22 cellular contexts compared by ENCODE assay signal in genomic region chr5:107955321-107955720, GRCh38.
"Had no signal": no experiment of that assay in that cellular context is flagged by ENCODE, and none has a peak within 500 bp of the region (broad histone marks: within the 10 kb centered on the region; RNA-seq: fewer than 3 reads in every experiment).

No MANE protein-coding gene starts in this region.

- DNase-seq: activated CD4-positive, alpha-beta T cell treated with anti-CD3 and anti-CD28 coated beads for 48 hours; activated CD4-positive, alpha-beta T cell treated with anti-CD3 and anti-CD28 coated beads, Interleukin-2, amount 50 U/mL, for 4 hours; activated CD4-positive, CD25-positive, alpha-beta regulatory T cell treated with anti-CD3 and anti-CD28 coated beads, Interleukin-2, amount 50 U/mL, for 72 hours; activated CD8-positive, alpha-beta memory T cell treated with anti-CD3 and anti-CD28 coated beads, Interleukin-2, amount 50 U/mL, for 48 hours; activated CD8-positive, alpha-beta T cell treated with anti-CD3 and anti-CD28 coated beads, Interleukin-2, amount 10 ng/mL, durations not matched to agents 7 days and 5 days; activated naive CD4-positive, alpha-beta T cell; activated T-cell treated with anti-CD3 and anti-CD28 coated beads, Interleukin-2, amount 50 U/mL, for 1 hour; aorta; caudate nucleus; cortex of kidney; Kasumi-1; NCI-H1105; NCI-H1436; NCI-H1930; NCI-H510A treated with DMSO at 0.1 percent for 48 hours; PC-3; SHP77 treated with DMSO at 0.1 percent for 48 hours; SW 1271 had no signal

- H3K27ac ChIP-seq: breast epithelium, SK-N-MC had no signal

- H3K27me3 ChIP-seq: breast epithelium had no signal

- ATAC-seq: activated CD8-positive, alpha-beta T cell treated with anti-CD3 and anti-CD28 coated beads, Interleukin-2, amount 10 ng/mL, durations not matched to agents 7 days and 5 days; K562; PC-3; WTC11 had no signal

- H3K4me3 ChIP-seq: breast epithelium, K562, SK-N-MC had no signal

- H3K9me3 ChIP-seq: breast epithelium had no signal

- FAIRE-seq: K562 had no signal

- H3K4me1 ChIP-seq: breast epithelium had no signal

- H3K36me3 ChIP-seq: breast epithelium had no signal
